ENCODE assay signal across 9 cellular contexts in the genomic region with DNA sequence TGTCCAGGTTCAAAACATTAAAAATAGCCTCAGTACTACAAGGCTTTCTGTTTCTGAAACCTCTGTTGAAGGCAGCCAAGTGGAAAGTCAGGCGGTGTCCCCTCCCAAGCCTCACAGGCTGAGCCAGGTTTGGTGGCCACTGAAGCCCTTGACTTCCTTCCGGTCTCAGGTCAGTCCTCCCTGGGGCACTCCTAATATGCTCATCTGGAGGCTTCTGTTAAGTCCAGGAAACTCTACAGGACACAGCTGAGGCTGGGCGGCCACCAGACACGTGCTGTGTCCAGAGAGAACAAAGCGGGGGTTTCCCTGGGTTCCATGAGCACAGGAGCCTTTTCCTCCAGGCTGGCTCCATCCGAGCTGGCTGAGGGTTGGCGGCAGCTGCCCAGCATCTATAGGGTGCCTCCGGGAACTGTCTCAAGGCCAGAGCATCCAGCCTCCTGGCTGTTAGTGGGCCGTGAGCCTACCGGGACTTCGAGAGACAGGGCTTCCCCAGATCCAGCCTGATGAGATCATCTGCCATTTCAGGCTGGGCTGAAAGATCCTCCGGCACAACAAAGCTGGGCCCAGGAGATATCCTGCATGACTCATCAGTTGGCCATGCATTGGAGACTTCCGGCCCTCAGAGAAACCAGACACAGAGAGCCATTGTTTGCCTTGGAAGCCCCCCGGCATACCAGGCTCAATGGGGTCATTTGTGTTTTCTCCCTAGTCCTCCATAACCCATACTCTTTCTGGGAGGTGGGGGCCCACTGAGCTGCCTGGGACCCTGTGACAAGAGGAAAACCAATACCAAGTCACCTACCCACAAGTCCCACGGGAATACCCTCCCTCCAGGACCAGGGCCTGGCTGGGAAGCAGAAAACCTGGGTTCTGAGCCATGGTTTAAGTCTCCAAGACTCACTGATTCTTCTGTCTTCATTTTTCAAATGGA.
DNase-seq lines count a peak whose midpoint lies in the region; ATAC-seq lines count a peak whose summit lies in the region.
"Had no signal": no experiment of that assay in that cellular context is flagged by ENCODE, and none has a peak within 500 bp of the region (broad histone marks: within the 10 kb centered on the region; RNA-seq: fewer than 3 reads in every experiment).

No MANE protein-coding gene starts in this region.

- H3K36me3 ChIP-seq in esophagus (ENCODE audit: control insufficient read depth in 2 of 2, insufficient read depth in 2 of 2, low read length in 1 of 2) (no peaks in the 10 kb centered on the region), mucosa of stomach (ENCODE audit: control insufficient read depth, insufficient read depth, low read length) (no peaks in the 10 kb centered on the region)

- H3K27ac ChIP-seq in esophagus (ENCODE audit: low read depth in 2 of 2, low read length in 1 of 2), result peak overlapping the region; percentile 56 to 82

- H3K27me3 ChIP-seq in esophagus (ENCODE audit: control insufficient read depth in 1 of 2, insufficient read depth in 2 of 2, low read length in 2 of 2) (no peaks in the 10 kb centered on the region), mucosa of stomach (ENCODE audit: control insufficient read depth, insufficient read depth, low read length) (no peaks in the 10 kb centered on the region)

- H3K4me1 ChIP-seq in esophagus (ENCODE audit: control insufficient read depth in 2 of 2, insufficient read depth in 2 of 2, low read length in 1 of 2), result peaks cover 6 to 19% of the 10 kb centered on the region in 2 donors
- peaks cover 64% of the 10 kb centered on the region for H3K4me1 ChIP-seq in mucosa of stomach (ENCODE audit: control insufficient read depth, insufficient read depth, low read length)

- no peak overlapping the region for H3K4me3 Mint-ChIP-seq in activated naive CD8-positive, alpha-beta T cell treated with anti-CD3 and anti-CD28 coated beads, Interleukin-2, amount 50 U/mL, for 24 hours
- no peak overlapping the region for H3K4me3 Mint-ChIP-seq in activated naive CD8-positive, alpha-beta T cell treated with anti-CD3 and anti-CD28 coated beads for 36 hours

- no peak for ATAC-seq in activated naive CD8-positive, alpha-beta T cell treated with anti-CD3 and anti-CD28 coated beads, Interleukin-2, amount 50 U/mL, for 24 hours
- ATAC-seq in HG03025 (IDR thresholded peaks at IDR 0.05; ENCODE audit: low FRiP score, unreplicated experiment), result peak; percentile 59

- peaks cover 2% of the 10 kb centered on the region for H3K36me3 Mint-ChIP-seq in activated naive CD8-positive, alpha-beta T cell treated with anti-CD3 and anti-CD28 coated beads, Interleukin-2, amount 50 U/mL, for 24 hours (ENCODE audit: low read depth)
- H3K36me3 Mint-ChIP-seq in activated naive CD8-positive, alpha-beta T cell treated with anti-CD3 and anti-CD28 coated beads for 36 hours, result peaks cover 4% of the 10 kb centered on the region

- H3K9me3 ChIP-seq in esophagus (ENCODE audit: control insufficient read depth in 2 of 2, insufficient read depth in 1 of 2, low read depth in 1 of 2, low read length in 1 of 2), result peaks cover 0 to 6% of the 10 kb centered on the region in 2 donors
- H3K9me3 ChIP-seq in mucosa of stomach (ENCODE audit: control insufficient read depth, low read length), result no peaks in the 10 kb centered on the region

- peaks cover 34% of the 10 kb centered on the region for H3K4me1 Mint-ChIP-seq in activated naive CD8-positive, alpha-beta T cell treated with anti-CD3 and anti-CD28 coated beads, Interleukin-2, amount 50 U/mL, for 24 hours
- peaks cover 12% of the 10 kb centered on the region for H3K4me1 Mint-ChIP-seq in activated naive CD8-positive, alpha-beta T cell treated with anti-CD3 and anti-CD28 coated beads for 36 hours

- peak overlapping the region; percentile 48 for H3K9ac ChIP-seq in mucosa of stomach (ENCODE audit: low read length)

- no peak for DNase-seq in activated naive CD8-positive, alpha-beta T cell treated with anti-CD3 and anti-CD28 coated beads, Interleukin-2, amount 50 U/mL, for 24 hours
- DNase-seq in activated naive CD8-positive, alpha-beta T cell treated with anti-CD3 and anti-CD28 coated beads for 36 hours, result no peak
- peak; percentile 64 for DNase-seq in RKO (ENCODE audit: low spot score)
- DNase-seq in NCI-H187 (lab: John Stamatoyannopoulos, UW), result no peak
- no peak for DNase-seq in OCI-M2 (lab: John Stamatoyannopoulos, UW; ENCODE audit: unreplicated experiment)
- DNase-seq: DND-41 had no signal

- H3K4me3 ChIP-seq in esophagus (ENCODE audit: low read depth in 1 of 2, low read length in 2 of 2), result no peak overlapping the region
- no peak overlapping the region for H3K4me3 ChIP-seq in mucosa of stomach (ENCODE audit: low read length)

- H3K27me3 Mint-ChIP-seq in activated naive CD8-positive, alpha-beta T cell treated with anti-CD3 and anti-CD28 coated beads, Interleukin-2, amount 50 U/mL, for 24 hours, result no peaks in the 10 kb centered on the region
- H3K27me3 Mint-ChIP-seq in activated naive CD8-positive, alpha-beta T cell treated with anti-CD3 and anti-CD28 coated beads for 36 hours, result no peaks in the 10 kb centered on the region

- peak overlapping the region; percentile 52 for H3K27ac Mint-ChIP-seq in activated naive CD8-positive, alpha-beta T cell treated with anti-CD3 and anti-CD28 coated beads, Interleukin-2, amount 50 U/mL, for 24 hours
- no peak overlapping the region for H3K27ac Mint-ChIP-seq in activated naive CD8-positive, alpha-beta T cell treated with anti-CD3 and anti-CD28 coated beads for 36 hours

- 38 to 46% methylated on average over 15 of the region's 15 CpGs for WGBS in esophagus, 2 donors

- no peaks in the 10 kb centered on the region for H3K9me3 Mint-ChIP-seq in activated naive CD8-positive, alpha-beta T cell treated with anti-CD3 and anti-CD28 coated beads, Interleukin-2, amount 50 U/mL, for 24 hours
- H3K9me3 Mint-ChIP-seq in activated naive CD8-positive, alpha-beta T cell treated with anti-CD3 and anti-CD28 coated beads for 36 hours, result no peaks in the 10 kb centered on the region
